ENCODE assay signal across 8 cellular contexts in the genomic region with DNA sequence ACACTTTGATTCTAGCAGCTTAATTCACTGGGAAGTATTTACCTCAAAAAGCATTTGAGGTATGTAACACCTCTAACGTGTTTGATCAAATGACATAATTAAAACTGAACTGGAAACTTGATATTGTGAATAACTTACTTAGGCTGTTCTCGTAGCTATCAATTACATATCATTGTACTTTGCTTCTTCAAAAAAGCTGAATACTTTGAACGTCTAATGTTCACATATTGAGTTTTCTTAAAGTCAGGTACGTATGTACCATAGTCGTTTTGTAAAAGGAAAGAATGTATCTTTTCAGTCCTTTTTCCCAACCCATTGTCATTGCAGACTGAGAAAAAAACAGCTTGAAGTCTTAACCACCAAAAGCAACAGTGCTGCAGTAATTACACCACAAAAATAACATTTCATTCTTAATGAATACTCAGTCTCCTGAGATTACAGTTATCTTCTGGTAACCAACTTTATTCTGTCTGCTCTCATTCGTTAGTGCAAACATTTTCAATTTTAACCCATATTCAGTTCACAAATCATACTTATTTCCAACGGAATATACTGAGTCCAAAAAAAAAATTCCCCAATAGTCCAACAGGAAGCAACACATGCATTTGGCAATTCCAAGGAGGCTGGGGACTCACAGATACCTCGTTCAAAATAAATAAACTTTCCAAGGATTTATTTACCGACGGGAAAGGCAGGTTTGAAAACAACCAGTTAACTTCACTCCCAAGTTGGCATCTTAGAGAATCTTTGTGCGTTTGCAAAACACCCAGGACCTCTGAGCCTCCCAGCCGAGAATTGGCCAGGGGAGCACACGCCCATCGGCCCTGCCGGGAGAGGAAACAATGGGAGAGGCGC. TPM values are rescaled to one million over a fixed set of nuclear protein-coding genes. Genes with fewer than 3 reads are reported as not detected.
DNase-seq lines count a peak whose midpoint lies in the region; ATAC-seq, FAIRE-seq and TF ChIP-seq lines count a peak whose summit lies in the region.

No MANE protein-coding gene starts in this region.

- peaks cover 64% of the 10 kb centered on the region for H3K27me3 ChIP-seq in A673 (replicated peaks; ENCODE audit: insufficient read depth, low read depth, low read length, poor library complexity)

- BruUV-seq in A673 (replicated peaks; lab: Mats Ljungman, UMichigan), result TSS peak; percentile 59

- intact Hi-C loops in A673 (cut with micrococcal nuclease; ENCODE audit: unreplicated experiment) (loop anchor here (10.0 kb wide), 1 partner anchor 1091 kb away; a partner anchor contains a TSS), natural killer cell (cut with micrococcal nuclease) (no loop called here)

- H3K9me3 ChIP-seq in A673 (ENCODE audit: low read depth, low read length, poor library complexity, severe bottlenecking), result no peaks in the 10 kb centered on the region

- DNase-seq in A673 (ENCODE audit: low spot score), result peak; percentile 35
- DNase-seq in NCI-H748 (lab: John Stamatoyannopoulos, UW; ENCODE audit: unreplicated experiment), result peak; percentile 67
- DNase-seq in dermis blood vessel endothelial cell, result peak; percentile 51
- DNase-seq in natural killer cell, result no peak
- DNase-seq in frontal cortex (ENCODE audit: low spot score in 2 of 2), result no peak

- CTCF ChIA-PET in A673 (lab: Charles Lee), result no interaction called here

- H3K36me3 Mint-ChIP-seq in natural killer cell, result no peaks in the 10 kb centered on the region

- H3K4me1 ChIP-seq in A673 (ENCODE audit: insufficient read depth, low read length, poor library complexity, severe bottlenecking), result no peaks in the 10 kb centered on the region

- no peaks in the 10 kb centered on the region for H3K4me1 Mint-ChIP-seq in natural killer cell

- H3K36me3 ChIP-seq in A673 (ENCODE audit: insufficient read depth, low read length, poor library complexity, severe bottlenecking), result no peaks in the 10 kb centered on the region

- peaks cover 34 to 64% of the 10 kb centered on the region in 2 donors for H3K27me3 Mint-ChIP-seq in natural killer cell (ENCODE audit: low read depth in 2 of 2)

- peak overlapping the region; percentile 46 for H3K4me3 ChIP-seq in A673 (ENCODE audit: low read depth, low read length, poor library complexity, severe bottlenecking)

- H3K4me3 Mint-ChIP-seq in natural killer cell, result peak overlapping the region; percentile 72

- peak; percentile 12 for ATAC-seq in GM18511 (IDR thresholded peaks at IDR 0.05; ENCODE audit: unreplicated experiment)
- no peak for ATAC-seq in natural killer cell
- no peak for ATAC-seq in GM18502 (IDR thresholded peaks at IDR 0.05; ENCODE audit: poor library complexity, unreplicated experiment)
- ATAC-seq in HG03378 (IDR thresholded peaks at IDR 0.05; ENCODE audit: unreplicated experiment), result no peak

- no peaks in the 10 kb centered on the region for H3K9me3 Mint-ChIP-seq in natural killer cell

- POLR2A ChIA-PET in A673 (lab: Charles Lee; ENCODE audit: low non-redundant PET), result no interaction called here

- no peak overlapping the region for H3K27ac Mint-ChIP-seq in natural killer cell

- no peak for FAIRE-seq in frontal cortex (lab: Jason Lieb, UNC)

- TF ChIP-seq CTCF in A673 (conservative IDR thresholded peaks at IDR 0.05; ENCODE audit: low read depth, low read length) (no peak), natural killer cell (IDR thresholded peaks at IDR 0.05) (no peak)

- no peak overlapping the region for H3K27ac ChIP-seq in A673 (ENCODE audit: low read depth, low read length, poor library complexity, severe bottlenecking)

RNA-seq across cellular contexts. Expression of a gene that starts 1.1 kb away (rescaled TPM):
- 11.3 and 19.1 TPM in 2 replicates for total RNA-seq in A673 (2021)
- 17.1 and 18.5 TPM in 2 replicates for total RNA-seq in dermis blood vessel endothelial cell
- total RNA-seq in natural killer cell, result 1 to 10 TPM in 1 of 3 donors, under 1 TPM in 2; 0.80 to 1.7 (median 0.88) TPM
- total RNA-seq in frontal cortex, result 57.1 TPM

Comparison
In these comparisons a context has a peak if more than half of its experiments do, and no peak if none do; other contexts are left out.
1. DNase-seq: peak in A673 (single experiment), NCI-H748 (single experiment) and dermis blood vessel endothelial cell (single experiment); none in natural killer cell (single experiment) and frontal cortex (0 of 2).